In genomic region chr1:21865943-21866628, GRCh38 we compare ENCODE assay signal across 9 cellular contexts. TPM values are rescaled to one million over a fixed set of nuclear protein-coding genes. Genes with fewer than 3 reads are reported as not detected.
DNase-seq lines count a peak whose midpoint lies in the region; ATAC-seq, FAIRE-seq and TF ChIP-seq lines count a peak whose summit lies in the region.
"Had no signal": no experiment of that assay in that cellular context is flagged by ENCODE, and none has a peak within 500 bp of the region (broad histone marks: within the 10 kb centered on the region; RNA-seq: fewer than 3 reads in every experiment).

No MANE protein-coding gene starts in this region.

- no peak overlapping the region for H3K27ac Mint-ChIP-seq in chondrocyte (ENCODE audit: unreplicated experiment)
- no peak overlapping the region for H3K27ac Mint-ChIP-seq in T-helper 2 cell treated with Interferon-gamma antibody and Interleukin-4, amounts not matched to agents 5 μg/mL and 100 μg/mL, for 36 hours
- no peak overlapping the region for H3K27ac Mint-ChIP-seq in activated T-cell treated with anti-CD3 and anti-CD28 coated beads, Interleukin-2, amount 50 U/mL, for 24 hours
- H3K27ac Mint-ChIP-seq: activated naive CD4-positive, alpha-beta T cell treated with anti-CD3 and anti-CD28 coated beads, Interleukin-2, amount 50 U/mL, for 24 hours had no signal

- no peak for DNase-seq in chondrocyte (ENCODE audit: low spot score)
- no peak for DNase-seq in stimulated activated CD4-positive, alpha-beta T cell treated with anti-CD3 and anti-CD28 coated beads, Interleukin-2, amount 100 ng/mL, for 48 hours
- DNase-seq in T-helper 2 cell treated with Interferon-gamma antibody and Interleukin-4, amounts not matched to agents 5 μg/mL and 100 μg/mL, for 36 hours (ENCODE audit: low spot score) = no peak
- DNase-seq in HTR-8/SVneo (ENCODE audit: insufficient read length, low spot score) = no peak
- no peak for DNase-seq in activated T-cell treated with anti-CD3 and anti-CD28 coated beads, Interleukin-2, amount 50 U/mL, for 24 hours

- H3K27me3 Mint-ChIP-seq in chondrocyte (ENCODE audit: low read depth) = no peaks in the 10 kb centered on the region
- no peaks in the 10 kb centered on the region for H3K27me3 Mint-ChIP-seq in T-helper 2 cell treated with Interferon-gamma antibody and Interleukin-4, amounts not matched to agents 5 μg/mL and 100 μg/mL, for 36 hours (ENCODE audit: low read depth)
- no peaks in the 10 kb centered on the region for H3K27me3 Mint-ChIP-seq in activated T-cell treated with anti-CD3 and anti-CD28 coated beads, Interleukin-2, amount 50 U/mL, for 24 hours
- H3K27me3 Mint-ChIP-seq: activated naive CD4-positive, alpha-beta T cell treated with anti-CD3 and anti-CD28 coated beads, Interleukin-2, amount 50 U/mL, for 24 hours had no signal

- H3K4me3 Mint-ChIP-seq in chondrocyte (ENCODE audit: unreplicated experiment) = no peak overlapping the region
- H3K4me3 Mint-ChIP-seq in T-helper 2 cell treated with Interferon-gamma antibody and Interleukin-4, amounts not matched to agents 5 μg/mL and 100 μg/mL, for 36 hours = no peak overlapping the region
- no peak overlapping the region for H3K4me3 Mint-ChIP-seq in activated T-cell treated with anti-CD3 and anti-CD28 coated beads, Interleukin-2, amount 50 U/mL, for 24 hours
- H3K4me3 Mint-ChIP-seq: activated naive CD4-positive, alpha-beta T cell treated with anti-CD3 and anti-CD28 coated beads, Interleukin-2, amount 50 U/mL, for 24 hours had no signal

- H2AFZ ChIP-seq in KMS-11 (ENCODE audit: low read depth) = peak overlapping the region; percentile 57

- TF ChIP-seq CTCF in GM12872 (IDR thresholded peaks at IDR 0.05; ENCODE audit: insufficient read depth, low read depth, low read length) = 0 out of 3 replicates have a peak, but pooled peaks have one; percentile 8
- TF ChIP-seq CTCF in KMS-11 (conservative IDR thresholded peaks at IDR 0.05; ENCODE audit: low read depth, low read length) = no peak
- TF ChIP-seq CTCF in chondrocyte (IDR thresholded peaks at IDR 0.05) = peak; percentile 31

- H3K9ac ChIP-seq in KMS-11 = peak overlapping the region; percentile 14; the same call in 1 of the 2 replicates

- peak overlapping the region; percentile 79 for H3K27ac ChIP-seq in KMS-11

- peaks cover 25% of the 10 kb centered on the region for H3K4me1 Mint-ChIP-seq in chondrocyte (ENCODE audit: low read depth)
- H3K4me1 Mint-ChIP-seq in T-helper 2 cell treated with Interferon-gamma antibody and Interleukin-4, amounts not matched to agents 5 μg/mL and 100 μg/mL, for 36 hours (ENCODE audit: low read depth) = no peaks in the 10 kb centered on the region
- H3K4me1 Mint-ChIP-seq in activated T-cell treated with anti-CD3 and anti-CD28 coated beads, Interleukin-2, amount 50 U/mL, for 24 hours (ENCODE audit: low read depth) = no peaks in the 10 kb centered on the region
- H3K4me1 Mint-ChIP-seq: activated naive CD4-positive, alpha-beta T cell treated with anti-CD3 and anti-CD28 coated beads, Interleukin-2, amount 50 U/mL, for 24 hours had no signal

- peaks cover 43% of the 10 kb centered on the region for H3K36me3 Mint-ChIP-seq in chondrocyte (ENCODE audit: low read depth)
- H3K36me3 Mint-ChIP-seq in T-helper 2 cell treated with Interferon-gamma antibody and Interleukin-4, amounts not matched to agents 5 μg/mL and 100 μg/mL, for 36 hours (ENCODE audit: low read depth) = no peaks in the 10 kb centered on the region
- H3K36me3 Mint-ChIP-seq in activated T-cell treated with anti-CD3 and anti-CD28 coated beads, Interleukin-2, amount 50 U/mL, for 24 hours (ENCODE audit: low read depth) = no peaks in the 10 kb centered on the region

- H4K20me1 ChIP-seq in KMS-11 (ENCODE audit: insufficient read depth) = no peaks in the 10 kb centered on the region

- H3K9me3 Mint-ChIP-seq in chondrocyte (ENCODE audit: low read depth) = no peaks in the 10 kb centered on the region
- H3K9me3 Mint-ChIP-seq in T-helper 2 cell treated with Interferon-gamma antibody and Interleukin-4, amounts not matched to agents 5 μg/mL and 100 μg/mL, for 36 hours = no peaks in the 10 kb centered on the region
- H3K9me3 Mint-ChIP-seq in activated T-cell treated with anti-CD3 and anti-CD28 coated beads, Interleukin-2, amount 50 U/mL, for 24 hours = no peaks in the 10 kb centered on the region
- H3K9me3 Mint-ChIP-seq: activated naive CD4-positive, alpha-beta T cell treated with anti-CD3 and anti-CD28 coated beads, Interleukin-2, amount 50 U/mL, for 24 hours had no signal

- peak overlapping the region; percentile 82 for H3K4me2 ChIP-seq in KMS-11

- ATAC-seq in GM21526 (IDR thresholded peaks at IDR 0.05; ENCODE audit: low FRiP score, unreplicated experiment) = peak; percentile 71

- no peaks in the 10 kb centered on the region for H3K36me3 ChIP-seq in KMS-11 (ENCODE audit: insufficient read depth)

- FAIRE-seq in HTR-8/SVneo (lab: Jason Lieb, UNC) = no peak

- peaks cover 32% of the 10 kb centered on the region for H3K4me1 ChIP-seq in KMS-11 (ENCODE audit: low read depth, poor library complexity, severe bottlenecking)

- no peak overlapping the region for H3K4me3 ChIP-seq in KMS-11 (IDR thresholded peaks at IDR 0.05; ENCODE audit: insufficient read depth, low read depth, low read length)

- no peaks in the 10 kb centered on the region for H3K79me2 ChIP-seq in KMS-11 (ENCODE audit: insufficient read depth, low read depth)

- H3K27me3 ChIP-seq in KMS-11 (ENCODE audit: insufficient read depth, low read depth) = no peaks in the 10 kb centered on the region

RNA-seq across cellular contexts. Expression of gene LDLRAD2, which starts 54.0 kb away (rescaled TPM):
- 0.07 to 0.23 TPM in 2 of 3 replicates, not detected in the other for total RNA-seq in chondrocyte
